10 cellular contexts compared by ENCODE assay signal in genomic region chr1:91700332-91700731, GRCh38.
DNase-seq lines count a peak whose midpoint lies in the region; ATAC-seq, FAIRE-seq and TF ChIP-seq lines count a peak whose summit lies in the region.
"Had no signal": no experiment of that assay in that cellular context is flagged by ENCODE, and none has a peak within 500 bp of the region (broad histone marks: within the 10 kb centered on the region; RNA-seq: fewer than 3 reads in every experiment).

No MANE protein-coding gene starts in this region.

- ATAC-seq in HCT116 = no peak
- no peak for ATAC-seq in HG03159 (IDR thresholded peaks at IDR 0.05; ENCODE audit: unreplicated experiment)

- no peak overlapping the region for H3K4me2 ChIP-seq in HCT116 (ENCODE audit: low read length)
- no peak overlapping the region for H3K4me2 ChIP-seq in mesenchymal stem cell (ENCODE audit: low read length, poor library complexity, severe bottlenecking)

- H3K27me3 ChIP-seq in AG04450 (ENCODE audit: control insufficient read depth, insufficient read depth, low read length) = no peaks in the 10 kb centered on the region
- no peaks in the 10 kb centered on the region for H3K27me3 ChIP-seq in HCT116 (ENCODE audit: insufficient read depth, low read length)
- no peaks in the 10 kb centered on the region for H3K27me3 ChIP-seq in bronchial epithelial cell (ENCODE audit: control insufficient read depth, insufficient read depth, low read length)
- H3K27me3 ChIP-seq in mesenchymal stem cell (ENCODE audit: control insufficient read depth in 1 of 2, insufficient read depth in 1 of 2, low read length in 2 of 2) = no peaks in the 10 kb centered on the region

- H3K79me1 ChIP-seq in mesenchymal stem cell (replicated peaks; ENCODE audit: low read length, poor library complexity, severe bottlenecking) = no peaks in the 10 kb centered on the region

- no TSS peak for BruUV-seq in HCT116 (replicated peaks; lab: Mats Ljungman, UMichigan)

- H2BK15ac ChIP-seq in mesenchymal stem cell (ENCODE audit: low read depth, poor library complexity, severe bottlenecking) = no peak overlapping the region

- H3K4me1 ChIP-seq in HCT116 (ENCODE audit: control insufficient read depth in 1 of 2, insufficient read depth in 2 of 2, low read length in 2 of 2) = no peaks in the 10 kb centered on the region
- peaks cover 1% of the 10 kb centered on the region for H3K4me1 ChIP-seq in mesenchymal stem cell (ENCODE audit: control insufficient read depth, insufficient read depth, low read depth, low read length)

- no peak overlapping the region for H2BK12ac ChIP-seq in mesenchymal stem cell (ENCODE audit: low read length in 2 of 2)

- no peaks in the 10 kb centered on the region for H3K79me2 ChIP-seq in HCT116 (ENCODE audit: insufficient read depth, low read length)

- no peak overlapping the region for H2BK120ac ChIP-seq in mesenchymal stem cell (ENCODE audit: low read depth, low read length)

- no peaks in the 10 kb centered on the region for H4K20me1 ChIP-seq in HCT116 (ENCODE audit: insufficient read depth)

- H4K91ac ChIP-seq in mesenchymal stem cell (ENCODE audit: low read length) = no peak overlapping the region

- H3K36me3 ChIP-seq in HCT116 (ENCODE audit: control insufficient read depth in 1 of 2, insufficient read depth in 2 of 2, low read length in 2 of 2) (no peaks in the 10 kb centered on the region), bronchial epithelial cell (ENCODE audit: control insufficient read depth, insufficient read depth, low read length) (no peaks in the 10 kb centered on the region), mesenchymal stem cell (ENCODE audit: control insufficient read depth in 1 of 2, insufficient read depth in 2 of 2, low read depth in 1 of 2, low read length in 2 of 2) (peaks cover 0 to 63% of the 10 kb centered on the region in 2 experiments)

- TF ChIP-seq RAD21 in HCT116 (IDR thresholded peaks at IDR 0.05; ENCODE audit: low read depth) = no peak

- POLR2A ChIA-PET in AG04450 (lab: Yijun Ruan, JAX) = interaction anchor here (1.1 kb wide), 1 partner anchor 170 kb away, joined by 3 read pairs; no protein-coding TSS in a partner anchor
- POLR2A ChIA-PET in HCT116 (lab: Charles Lee) = no interaction called here

- RAD21 ChIA-PET in HCT116 (lab: Charles Lee; ENCODE audit: low non-redundant PET in 1 of 2, low total read pairs in 2 of 2, uncharacterized antibody in 2 of 2, unreplicated experiment in 2 of 2) = no interaction called here

- DNase-seq in AG04450 (ENCODE audit: low read depth, low spot score) (no peak), HCT116 (ENCODE audit: low read depth, low spot score) (no peak), bronchial epithelial cell (ENCODE audit: low read depth) (peak; percentile 15), mesenchymal stem cell (peak; percentile 21), NOMO-1 (lab: John Stamatoyannopoulos, UW; ENCODE audit: unreplicated experiment in 2 of 2) (no peak), amygdala (lab: John Stamatoyannopoulos, UW) (no peak)
- no peak for DNase-seq in stimulated activated naive CD4-positive, alpha-beta T cell (lab: John Stamatoyannopoulos, UW)
- DNase-seq: C1 segment of cervical spinal cord, GDM1 had no signal

- CTCF ChIA-PET in AG04450 (lab: Charles Lee) (interaction anchor here (0.7 to 1.4 kb wide), 3 partner anchors 36 to 231 kb away, joined by 3 to 5 read pairs (median 4); no protein-coding TSS in a partner anchor), HCT116 (lab: Charles Lee) (no interaction called here)

- H3K18ac ChIP-seq in mesenchymal stem cell (ENCODE audit: low read depth in 1 of 2, low read length in 2 of 2) = no peak overlapping the region

- WGBS in mesenchymal stem cell = 97% methylated on average over 2 of the region's 2 CpGs

- H3K9me2 ChIP-seq in HCT116 (ENCODE audit: insufficient read depth) = no peaks in the 10 kb centered on the region

- H2AK5ac ChIP-seq in mesenchymal stem cell (ENCODE audit: low read length, severe bottlenecking) = no peak overlapping the region

- no peak overlapping the region for H2BK5ac ChIP-seq in mesenchymal stem cell (ENCODE audit: low read depth, low read length, poor library complexity, severe bottlenecking)

- H4K8ac ChIP-seq in mesenchymal stem cell (ENCODE audit: low read length) = no peak overlapping the region

- no peaks in the 10 kb centered on the region for H3K9me3 ChIP-seq in AG04450 (ENCODE audit: control insufficient read depth, insufficient read depth, low read length)
- no peaks in the 10 kb centered on the region for H3K9me3 ChIP-seq in HCT116 (ENCODE audit: control insufficient read depth in 1 of 2, insufficient read depth in 1 of 2, low read depth in 1 of 2, low read length in 2 of 2)
- H3K9me3 ChIP-seq in mesenchymal stem cell (ENCODE audit: control insufficient read depth, low read length) = no peaks in the 10 kb centered on the region

- H3K4ac ChIP-seq in mesenchymal stem cell (ENCODE audit: low read depth in 1 of 2, low read length in 2 of 2) = no peak overlapping the region

- H3K9ac ChIP-seq in HCT116 (ENCODE audit: low read length) (no peak overlapping the region), mesenchymal stem cell (ENCODE audit: low read length) (peak overlapping the region; percentile 91)

- FAIRE-seq in bronchial epithelial cell (lab: Jason Lieb, UNC) = no peak

- no peak overlapping the region for H3K14ac ChIP-seq in mesenchymal stem cell (ENCODE audit: low read length in 2 of 2)

- TF ChIP-seq POLR2A in HCT116 (IDR thresholded peaks at IDR 0.05; ENCODE audit: borderline replicate concordance, extremely low read depth, insufficient read depth, insufficient read length) = no peak

- no peak overlapping the region for H3K23ac ChIP-seq in mesenchymal stem cell (ENCODE audit: low read length in 2 of 2)

- TF ChIP-seq CTCF in AG04450 (IDR thresholded peaks at IDR 0.05; ENCODE audit: low read depth, low read length) = peak; percentile 26; the same call in 1 of the 2 replicates
- TF ChIP-seq CTCF in HCT116 (IDR thresholded peaks at IDR 0.05 in 2 of 3, conservative IDR thresholded peaks at IDR 0.05 in 1 of 3; ENCODE audit: borderline replicate concordance in 1 of 3, insufficient read depth in 1 of 3, low read depth in 2 of 3, low read length in 2 of 3) = peak in 2 of 3 experiments; percentile 13 to 34; a peak in 3 of 6 replicates
- no peak for TF ChIP-seq CTCF in bronchial epithelial cell (IDR thresholded peaks at IDR 0.05; ENCODE audit: insufficient read depth, low read length, severe bottlenecking)

- H2AFZ ChIP-seq in HCT116 (ENCODE audit: low read depth, low read length, poor library complexity, severe bottlenecking) (no peak overlapping the region), mesenchymal stem cell (ENCODE audit: low read depth, low read length) (no peak overlapping the region)

- intact Hi-C loops in HCT116 (cut with micrococcal nuclease) = no loop called here

- no peak overlapping the region for H3K4me3 ChIP-seq in AG04450 (ENCODE audit: low read depth, low read length)
- H3K4me3 ChIP-seq in HCT116 (replicated peaks in 1 of 2; ENCODE audit: low read depth in 1 of 2, low read length in 2 of 2) = no peak overlapping the region
- no peak overlapping the region for H3K4me3 ChIP-seq in bronchial epithelial cell (ENCODE audit: low read depth, low read length)
- no peak overlapping the region for H3K4me3 ChIP-seq in mesenchymal stem cell (ENCODE audit: insufficient read depth in 1 of 2, low read depth in 1 of 2, low read length in 2 of 2)

- H3K27ac ChIP-seq in AG04450 (ENCODE audit: low read depth, low read length) (no peak overlapping the region), HCT116 (ENCODE audit: low read depth, low read length) (no peak overlapping the region), mesenchymal stem cell (ENCODE audit: low read length, poor library complexity, severe bottlenecking) (peak overlapping the region; percentile 60)

TF ChIP-seq in HCT116, 20 proteins besides CTCF, POLR2A, EP300 and RAD21 (continues in another document):
- no peak for TF ChIP-seq YY1 (IDR thresholded peaks at IDR 0.05; ENCODE audit: extremely low read depth, insufficient replicate concordance, low read depth, low read length)
- no peak for TF ChIP-seq EGR1 (IDR thresholded peaks at IDR 0.05; ENCODE audit: low read depth)
- no peak for TF ChIP-seq FOSL1 (IDR thresholded peaks at IDR 0.05; ENCODE audit: low read depth)
- no peak for TF ChIP-seq CBX3 (IDR thresholded peaks at IDR 0.05; ENCODE audit: low read depth)
- TF ChIP-seq EZH2 (IDR thresholded peaks at IDR 0.05) = no peak
- TF ChIP-seq MAX (IDR thresholded peaks at IDR 0.05) = no peak
- no peak for TF ChIP-seq ATF3 (IDR thresholded peaks at IDR 0.05)
- TF ChIP-seq SIN3A (IDR thresholded peaks at IDR 0.05; ENCODE audit: low read depth) = no peak
- no peak for TF ChIP-seq ZFX (IDR thresholded peaks at IDR 0.05)
- TF ChIP-seq TCF7L2 (IDR thresholded peaks at IDR 0.05; ENCODE audit: borderline replicate concordance, extremely low read depth, insufficient read depth, insufficient read length) = no peak
- TF ChIP-seq SP1 (IDR thresholded peaks at IDR 0.05; ENCODE audit: low read depth) = no peak
- no peak for TF ChIP-seq EZH2phosphoT487 (IDR thresholded peaks at IDR 0.05; ENCODE audit: borderline replicate concordance)
- no peak for TF ChIP-seq ZBTB33 (IDR thresholded peaks at IDR 0.05; ENCODE audit: extremely low read depth, insufficient replicate concordance, low read length)
- no peak for TF ChIP-seq CEBPB (IDR thresholded peaks at IDR 0.05; ENCODE audit: low read depth)
- TF ChIP-seq ELF1 (IDR thresholded peaks at IDR 0.05; ENCODE audit: borderline replicate concordance, low read depth) = no peak

Comparison
In these comparisons a context has a peak if more than half of its experiments do, and no peak if none do; other contexts are left out.
1. DNase-seq: peak in bronchial epithelial cell (single experiment) and mesenchymal stem cell (single experiment); none in AG04450 (single experiment), HCT116 (single experiment), NOMO-1 (0 of 2), stimulated activated naive CD4-positive, alpha-beta T cell (0 of 6) and amygdala (0 of 56).